In genomic region chr22:44924098-44924497, GRCh38 we compare ENCODE assay signal across 37 cellular contexts.
A peak's percentile ranks its signal among the peaks of the same experiment; 100 is the strongest.
DNase-seq lines count a peak whose midpoint lies in the region; FAIRE-seq and TF ChIP-seq lines count a peak whose summit lies in the region.
"Had no signal": no experiment of that assay in that cellular context is flagged by ENCODE, and none has a peak within 500 bp of the region (broad histone marks: within the 10 kb centered on the region; RNA-seq: fewer than 3 reads in every experiment).

No MANE protein-coding gene starts in this region.

- H3K9ac ChIP-seq in endodermal cell (ENCODE audit: extremely low read depth, low read length, poor library complexity, severe bottlenecking) (no peak overlapping the region), kidney (ENCODE audit: low read length in 2 of 2) (no peak overlapping the region)
- H3K9ac ChIP-seq: BLaER1; BLaER1 treated with 17β-estradiol and CSF1 and Interleukin-3, amounts not matched to agents 10 nM and 100 nM had no signal

- H3K27me3 Mint-ChIP-seq in endodermal cell (ENCODE audit: insufficient read depth) = no peaks in the 10 kb centered on the region
- H3K27me3 Mint-ChIP-seq: B cell; CD4-positive, alpha-beta T cell had no signal

- H3K9me3 ChIP-seq in HEK293 (ENCODE audit: control insufficient read depth, insufficient read depth, low read depth, low read length) (no peaks in the 10 kb centered on the region), endodermal cell (ENCODE audit: control insufficient read depth, low read length) (peaks cover 11% of the 10 kb centered on the region), kidney (ENCODE audit: control insufficient read depth in 1 of 2, low read length in 2 of 2) (no peaks in the 10 kb centered on the region), sigmoid colon (peaks cover 0 to 3% (median 0%) of the 10 kb centered on the region in 4 donors), prostate gland (no peaks in the 10 kb centered on the region)
- H3K9me3 ChIP-seq: A549, BE2C had no signal

- CTCF ChIA-PET in HEK293 (lab: Yijun Ruan, JAX) = no interaction called here

- TF ChIP-seq EP300 in sigmoid colon (IDR thresholded peaks at IDR 0.05) = no peak

- no peak overlapping the region for H3K4me3 Mint-ChIP-seq in endodermal cell
- H3K4me3 Mint-ChIP-seq: B cell; CD4-positive, alpha-beta memory T cell; CD4-positive, alpha-beta T cell; CD4-positive, CD25-positive, alpha-beta regulatory T cell; CD8-positive, alpha-beta memory T cell; CD8-positive, alpha-beta T cell had no signal

- TF ChIP-seq CTCF in HEK293 (tag by site-specific recombination; IDR thresholded peaks at IDR 0.05) (no peak), endodermal cell (conservative IDR thresholded peaks at IDR 0.05) (no peak), kidney (IDR thresholded peaks at IDR 0.05; ENCODE audit: borderline replicate concordance, extremely low read depth, insufficient read depth) (no peak), sigmoid colon (IDR thresholded peaks at IDR 0.05) (no peak), prostate gland (IDR thresholded peaks at IDR 0.05) (no peak)

- 63 to 72% methylated on average over 4 to 5 of the region's 5 CpGs for WGBS in endodermal cell (ENCODE audit: insufficient coverage in 1 of 2, insufficient read length in 1 of 2), 2 experiments
- 72 to 86% methylated on average over 5 of the region's 5 CpGs for WGBS in sigmoid colon, 2 donors
- WGBS in prostate gland = 81% methylated on average over 5 of the region's 5 CpGs

- H3K36me3 ChIP-seq in HEK293 (ENCODE audit: control insufficient read depth in 2 of 2, insufficient read depth in 1 of 2, low read length in 2 of 2) = no peaks in the 10 kb centered on the region
- peaks cover 9% of the 10 kb centered on the region for H3K36me3 ChIP-seq in endodermal cell (ENCODE audit: control insufficient read depth, insufficient read depth, low read length)
- H3K36me3 ChIP-seq in kidney (ENCODE audit: control insufficient read depth in 1 of 2, insufficient read depth in 2 of 2, low read length in 2 of 2) = no peaks in the 10 kb centered on the region
- H3K36me3 ChIP-seq in sigmoid colon = no peaks in the 10 kb centered on the region
- no peaks in the 10 kb centered on the region for H3K36me3 ChIP-seq in prostate gland
- H3K36me3 ChIP-seq: BLaER1; BLaER1 treated with 17β-estradiol and CSF1 and Interleukin-3, amounts not matched to agents 10 nM and 100 nM had no signal

- intact Hi-C loops in kidney (cut with DNase I) (no loop called here), sigmoid colon (cut with DNase I) (no loop called here), prostate gland (cut with DNase I) (no loop called here)

- no peaks in the 10 kb centered on the region for H3K9me3 Mint-ChIP-seq in endodermal cell
- H3K9me3 Mint-ChIP-seq: CD4-positive, alpha-beta T cell; CD4-positive, CD25-positive, alpha-beta regulatory T cell had no signal

- POLR2A ChIA-PET in HEK293 (lab: Yijun Ruan, JAX) = no interaction called here

- H3K4me1 ChIP-seq in HEK293 (ENCODE audit: control insufficient read depth, insufficient read depth, low read length) (no peaks in the 10 kb centered on the region), endodermal cell (ENCODE audit: control insufficient read depth, insufficient read depth, low read length) (no peaks in the 10 kb centered on the region), kidney (ENCODE audit: control insufficient read depth in 1 of 2, insufficient read depth in 1 of 2, low read depth in 1 of 2, low read length in 2 of 2) (peaks cover 0 to 2% of the 10 kb centered on the region in 2 donors), sigmoid colon (no peaks in the 10 kb centered on the region), prostate gland (replicated peaks) (no peaks in the 10 kb centered on the region)
- H3K4me1 ChIP-seq: A549, BE2C had no signal

- no peak overlapping the region for H3K4me3 ChIP-seq in HEK293 (ENCODE audit: low read depth, low read length)
- H3K4me3 ChIP-seq in endodermal cell (ENCODE audit: low read length) = no peak overlapping the region
- H3K4me3 ChIP-seq in kidney (ENCODE audit: low read length in 2 of 2) = no peak overlapping the region
- no peak overlapping the region for H3K4me3 ChIP-seq in sigmoid colon
- H3K4me3 ChIP-seq in prostate gland = no peak overlapping the region
- H3K4me3 ChIP-seq: A549; BLaER1; BLaER1 treated with 17β-estradiol and CSF1 and Interleukin-3, amounts not matched to agents 10 nM and 100 nM had no signal

- DNase-seq in endodermal cell (peak; percentile 1), kidney (peak; percentile 4), sigmoid colon (peak; percentile 26), HCEC 1CT (no peak), prostate gland (ENCODE audit: low spot score) (no peak), anterior cingulate cortex (lab: John Stamatoyannopoulos, UW) (no peak)
- no peak for DNase-seq in stimulated activated CD4-positive, alpha-beta T cell treated with anti-CD3 and anti-CD28 coated beads, Interleukin-4, amount 100 ng/mL, for 1 hour
- DNase-seq: 8988T; ACHN; AML-193; BE2C; C1 segment of cervical spinal cord; Caco-2; Calu3; CD4-positive, alpha-beta memory T cell; CD4-positive, alpha-beta T cell; CD4-positive, CD25-positive, alpha-beta regulatory T cell; CD8-positive, alpha-beta memory T cell; CD8-positive, alpha-beta T cell; COR-L47; DMS 273 treated with DMSO at 0.1 percent for 48 hours; DMS153; DMS53; DMS79; DMS79 treated with DMSO at 0.1 percent for 48 hours; DND-41; EL had no signal

- no peak for FAIRE-seq in kidney (lab: Jason Lieb, UNC)
- FAIRE-seq: A204.1, A549, D721Med had no signal

- no peaks in the 10 kb centered on the region for H3K27me3 ChIP-seq in endodermal cell (ENCODE audit: control insufficient read depth, insufficient read depth, low read length, poor library complexity, severe bottlenecking)
- no peaks in the 10 kb centered on the region for H3K27me3 ChIP-seq in sigmoid colon
- H3K27me3 ChIP-seq in prostate gland (replicated peaks; ENCODE audit: insufficient read depth) = no peaks in the 10 kb centered on the region
- H3K27me3 ChIP-seq: BE2C; BLaER1; BLaER1 treated with 17β-estradiol and CSF1 and Interleukin-3, amounts not matched to agents 10 nM and 100 nM had no signal

- peaks cover 33% of the 10 kb centered on the region for H3K36me3 Mint-ChIP-seq in endodermal cell (ENCODE audit: low read depth)
- H3K36me3 Mint-ChIP-seq: CD14-positive monocyte; CD4-positive, alpha-beta memory T cell; CD4-positive, CD25-positive, alpha-beta regulatory T cell; CD8-positive, alpha-beta memory T cell; CD8-positive, alpha-beta T cell had no signal

- H3K27ac Mint-ChIP-seq in endodermal cell = no peak overlapping the region
- H3K27ac Mint-ChIP-seq: B cell; CD14-positive monocyte; CD4-positive, alpha-beta memory T cell; CD4-positive, alpha-beta T cell; CD8-positive, alpha-beta memory T cell; CD8-positive, alpha-beta T cell had no signal

- H3K4me1 Mint-ChIP-seq in endodermal cell = no peaks in the 10 kb centered on the region
- H3K4me1 Mint-ChIP-seq: B cell; CD14-positive monocyte; CD4-positive, alpha-beta memory T cell; CD4-positive, CD25-positive, alpha-beta regulatory T cell; CD8-positive, alpha-beta memory T cell had no signal

- H3K27ac ChIP-seq in HEK293 (ENCODE audit: extremely low read depth, low read depth, low read length) (no peak overlapping the region), endodermal cell (ENCODE audit: low read depth, low read length) (no peak overlapping the region), kidney (ENCODE audit: low read depth in 2 of 2, low read length in 2 of 2) (no peak overlapping the region), sigmoid colon (no peak overlapping the region), prostate gland (no peak overlapping the region)
- H3K27ac ChIP-seq: 22Rv1; A549; BLaER1; BLaER1 treated with 17β-estradiol and CSF1 and Interleukin-3, amounts not matched to agents 10 nM and 100 nM; C4-2B had no signal

- TF ChIP-seq POLR2A in sigmoid colon (IDR thresholded peaks at IDR 0.05) = no peak
- no peak for TF ChIP-seq POLR2A in prostate gland (IDR thresholded peaks at IDR 0.05)

TF ChIP-seq in HEK293, 187 proteins besides CTCF, POLR2A, EP300 and RAD21:
- TF ChIP-seq ZNF184 (tag by site-specific recombination; IDR thresholded peaks at IDR 0.05) (peak; percentile 96), ZBTB6 (tag by site-specific recombination; IDR thresholded peaks at IDR 0.05) (no peak)

Comparison
In these comparisons a context has a peak if more than half of its experiments do, and no peak if none do; other contexts are left out.
1. DNase-seq: peak in endodermal cell (single experiment), kidney (single experiment) and sigmoid colon (single experiment); none in HCEC 1CT (single experiment), prostate gland (single experiment), anterior cingulate cortex (0 of 58) and stimulated activated CD4-positive, alpha-beta T cell treated with anti-CD3 and anti-CD28 coated beads, Interleukin-4, amount 100 ng/mL, for 1 hour (single experiment).